8 cellular contexts compared by ENCODE assay signal in genomic region chr14:23078692-23079116, GRCh38. TPM values are rescaled to one million over a fixed set of nuclear protein-coding genes. Genes with fewer than 3 reads are reported as not detected.
DNase-seq lines count a peak whose midpoint lies in the region; ATAC-seq and TF ChIP-seq lines count a peak whose summit lies in the region.

No MANE protein-coding gene starts in this region.

- POLR2A ChIA-PET in AG04449 (lab: Yijun Ruan, JAX) = interaction anchor here (1.0 to 2.4 kb wide), 5 partner anchors 10 to 17 kb away, joined by 3 to 20 read pairs (median 6); partner anchors contain the start of genes ACIN1 and C14orf119

- no peak for ATAC-seq in HG03159 (IDR thresholded peaks at IDR 0.05; ENCODE audit: unreplicated experiment)

- H3K4me3 ChIP-seq in AG04449 (ENCODE audit: low read depth, low read length) (no peak overlapping the region), MG63 (no peak overlapping the region), esophagus muscularis mucosa (no peak overlapping the region)

- DNase-seq in AG04449 (ENCODE audit: low read depth, low spot score) = peak; percentile 87
- peak; percentile 91 for DNase-seq in MG63
- DNase-seq in esophagus muscularis mucosa (ENCODE audit: extremely low spot score) = no peak
- DNase-seq in myocyte (ENCODE audit: low read depth) = peak; percentile 94
- DNase-seq in SW 1271 (lab: John Stamatoyannopoulos, UW) = no peak
- no peak for DNase-seq in NK-92 (lab: John Stamatoyannopoulos, UW; ENCODE audit: unreplicated experiment)
- DNase-seq in NCI-H2196 (lab: John Stamatoyannopoulos, UW; ENCODE audit: unreplicated experiment) = no peak

- intact Hi-C loops in esophagus muscularis mucosa (cut with DNase I) = no loop called here

- no peaks in the 10 kb centered on the region for H3K9me3 ChIP-seq in MG63
- no peaks in the 10 kb centered on the region for H3K9me3 ChIP-seq in esophagus muscularis mucosa

- TF ChIP-seq EP300 in esophagus muscularis mucosa (IDR thresholded peaks at IDR 0.05) = no peak

- CTCF ChIA-PET in AG04449 (lab: Yijun Ruan, JAX) = interaction anchor here (1.7 to 17.4 kb wide), 13 partner anchors 11 to 107 kb away, joined by 4 to 452 read pairs (median 25); partner anchors contain the start of genes ACIN1, AJUBA, C14orf119 and CDH24

- TF ChIP-seq CTCF in AG04449 (IDR thresholded peaks at IDR 0.05; ENCODE audit: insufficient read depth, low read length, missing control alignments) (peak; percentile 10), esophagus muscularis mucosa (IDR thresholded peaks at IDR 0.05) (no peak)

- H3K27me3 ChIP-seq in MG63 (no peaks in the 10 kb centered on the region), esophagus muscularis mucosa (no peaks in the 10 kb centered on the region)

- 9% methylated on average over 2 of the region's 2 CpGs for WGBS in esophagus muscularis mucosa

- H3K36me3 ChIP-seq in MG63 = peaks cover 71% of the 10 kb centered on the region
- peaks cover 90 to 100% (median 99%) of the 10 kb centered on the region in 4 donors for H3K36me3 ChIP-seq in esophagus muscularis mucosa

- H3K27ac ChIP-seq in esophagus muscularis mucosa (replicated peaks in 1 of 4) = peak overlapping the region; percentile 58 to 64 (median 62)

- peaks cover 14 to 42% (median 36%) of the 10 kb centered on the region in 4 donors for H3K4me1 ChIP-seq in esophagus muscularis mucosa

- no peak for TF ChIP-seq POLR2A in esophagus muscularis mucosa (IDR thresholded peaks at IDR 0.05; ENCODE audit: low read depth)

RNA-seq across cellular contexts. Expression of gene ACIN1, which starts 16.2 kb away (rescaled TPM):
- 39.7 and 52.2 TPM in 2 replicates for total RNA-seq in MG63 (2014; rRNA removed; shearing (Covaris generic); ENCODE audit: low replicate concordance)
- total RNA-seq in esophagus muscularis mucosa = 100 to 1,000 TPM in 1 of 4 donors, 10 to 100 TPM in 3; 60.1 to 101 (median 89.5) TPM
- 85.4 and 90.4 TPM in 2 replicates for total RNA-seq in myocyte
- 122 TPM for polyA plus RNA-seq in myocyte (2012)

RNA-seq across cellular contexts. Expression of gene C14orf119, which starts 16.6 kb away (rescaled TPM):
- 9.6 and 22.8 TPM in 2 replicates for total RNA-seq in MG63 (2014; rRNA removed; shearing (Covaris generic); ENCODE audit: low replicate concordance)
- total RNA-seq in esophagus muscularis mucosa = 10 to 100 TPM; 21.2 to 42.5 (median 34.0) TPM
- total RNA-seq in myocyte = 28.9 and 40.7 TPM in 2 replicates
- 86.9 TPM for polyA plus RNA-seq in myocyte (2012)

RNA-seq across cellular contexts. Expression of gene CDH24, which starts 21.4 kb away (rescaled TPM):
- total RNA-seq in MG63 (2014; rRNA removed; shearing (Covaris generic); ENCODE audit: low replicate concordance) = 1.4 and 1.9 TPM in 2 replicates
- total RNA-seq in esophagus muscularis mucosa (1 to 10 TPM; 2.5 to 5.9 (median 3.6) TPM), myocyte (3.2 and 3.7 TPM in 2 replicates)
- polyA plus RNA-seq in myocyte (2012) = 3.1 TPM

RNA-seq across cellular contexts. Expression of gene CIROP, which starts 26.1 kb away (rescaled TPM):
- total RNA-seq in MG63 (2014; rRNA removed; shearing (Covaris generic); ENCODE audit: low replicate concordance) = not detected in 2 replicates
- total RNA-seq in esophagus muscularis mucosa (under 1 TPM in 1 of 4 donors, not detected in 3; 0.19 TPM), myocyte (not detected in 2 replicates)
- 0.13 TPM for polyA plus RNA-seq in myocyte (2012)

RNA-seq across cellular contexts. Expression of gene PSMB11, which starts 36.7 kb away (rescaled TPM):
- not detected in 2 replicates for total RNA-seq in MG63 (2014; rRNA removed; shearing (Covaris generic); ENCODE audit: low replicate concordance)
- total RNA-seq in esophagus muscularis mucosa (not detected), myocyte (not detected in 2 replicates)
- not detected for polyA plus RNA-seq in myocyte (2012)

Comparison
In these comparisons a context has a peak if more than half of its experiments do, and no peak if none do; other contexts are left out.
1. DNase-seq: peak in AG04449 (single experiment), MG63 (single experiment) and myocyte (single experiment); none in esophagus muscularis mucosa (single experiment), SW 1271 (0 of 2), NK-92 (single experiment) and NCI-H2196 (single experiment).